ENCODE assay signal across 1 cellular context in the genomic region with DNA sequence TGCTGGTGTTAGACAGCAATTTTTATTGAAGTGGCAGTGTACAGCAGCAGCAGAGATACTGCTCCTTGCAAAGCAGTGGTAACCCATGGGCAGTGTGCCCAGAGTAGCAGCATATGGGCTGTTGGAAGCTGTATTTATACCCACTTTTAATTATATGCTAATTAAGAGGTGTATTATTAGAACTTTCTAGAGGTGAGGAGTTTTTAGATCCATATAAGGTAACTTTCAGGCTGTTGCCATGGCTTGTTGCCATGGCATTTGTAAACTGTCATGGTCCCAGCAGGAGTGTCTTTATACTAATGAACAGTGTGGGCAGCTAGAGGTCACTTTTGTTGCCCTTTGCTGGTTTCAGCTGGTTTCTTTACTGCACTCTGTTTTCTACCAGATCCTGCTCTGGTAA.
TF ChIP-seq lines count a peak whose summit lies in the region.

No MANE protein-coding gene starts in this region.

TF ChIP-seq in GM23338, 12 proteins besides CTCF, POLR2A, EP300 and RAD21 (continued from another document):
- TF ChIP-seq REST (IDR thresholded peaks at IDR 0.05; ENCODE audit: unreplicated experiment), result no peak
- no peak for TF ChIP-seq STAT1 (IDR thresholded peaks at IDR 0.05; ENCODE audit: unreplicated experiment)
- no peak for TF ChIP-seq ZNF462 (CRISPR knock-in tag; IDR thresholded peaks at IDR 0.05)
- no peak for TF ChIP-seq CREB1 (CRISPR knock-in tag; IDR thresholded peaks at IDR 0.05; ENCODE audit: low read depth)
- TF ChIP-seq NANOG (IDR thresholded peaks at IDR 0.05; ENCODE audit: borderline replicate concordance), result no peak
- no peak for TF ChIP-seq JUNB (IDR thresholded peaks at IDR 0.05; ENCODE audit: unreplicated experiment)
- no peak for TF ChIP-seq EZH2phosphoT487 (IDR thresholded peaks at IDR 0.05; ENCODE audit: unreplicated experiment)
- TF ChIP-seq, protein P1, sequence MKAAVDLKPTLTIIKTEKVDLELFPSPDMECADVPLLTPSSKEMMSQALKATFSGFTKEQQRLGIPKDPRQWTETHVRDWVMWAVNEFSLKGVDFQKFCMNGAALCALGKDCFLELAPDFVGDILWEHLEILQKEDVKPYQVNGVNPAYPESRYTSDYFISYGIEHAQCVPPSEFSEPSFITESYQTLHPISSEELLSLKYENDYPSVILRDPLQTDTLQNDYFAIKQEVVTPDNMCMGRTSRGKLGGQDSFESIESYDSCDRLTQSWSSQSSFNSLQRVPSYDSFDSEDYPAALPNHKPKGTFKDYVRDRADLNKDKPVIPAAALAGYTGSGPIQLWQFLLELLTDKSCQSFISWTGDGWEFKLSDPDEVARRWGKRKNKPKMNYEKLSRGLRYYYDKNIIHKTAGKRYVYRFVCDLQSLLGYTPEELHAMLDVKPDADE (IDR thresholded peaks at IDR 0.05), result no peak
- no peak for TF ChIP-seq ZNF331 (CRISPR knock-in tag; IDR thresholded peaks at IDR 0.05; ENCODE audit: low read depth)
